ENCODE assay signal across 22 cellular contexts in genomic region chr2:215485032-215485431, GRCh38.
"Had no signal": no experiment of that assay in that cellular context is flagged by ENCODE, and none has a peak within 500 bp of the region (broad histone marks: within the 10 kb centered on the region; RNA-seq: fewer than 3 reads in every experiment).

No MANE protein-coding gene starts in this region.

- H3K27ac ChIP-seq: HL-60, KMS-11, SJSA1, SK-N-MC had no signal

- H3K9ac ChIP-seq: KMS-11 had no signal

- DNase-seq: Kasumi-1, MM.1S, NCI-H1092 treated with DMSO at 0.1 percent for 48 hours, NCI-H1436, NCI-H187, NCI-H2029, NCI-H2081 treated with DMSO at 0.1 percent for 48 hours, NCI-H2171, NCI-H226, NCI-H446, NCI-H510A, NCI-H524 treated with DMSO at 0.1 percent for 48 hours, NCI-H69, NCI-H774, Right ventricle myocardium superior, RPMI8226, SIG-M5 had no signal

- H3K36me3 ChIP-seq: SJSA1 had no signal

- H3K4me2 ChIP-seq: KMS-11 had no signal

- H3K4me3 ChIP-seq: SJSA1, SK-N-MC had no signal

- H3K4me1 ChIP-seq: SJSA1 had no signal

- H3K27me3 ChIP-seq: SJSA1 had no signal

- FAIRE-seq: HTR-8/SVneo had no signal

- H3K9me3 ChIP-seq: SJSA1 had no signal
